Comparison of ENCODE assay signal across 21 cellular contexts in genomic region chr10:104873161-104873560, GRCh38.
"Had no signal": no experiment of that assay in that cellular context is flagged by ENCODE, and none has a peak within 500 bp of the region (broad histone marks: within the 10 kb centered on the region; RNA-seq: fewer than 3 reads in every experiment).

No MANE protein-coding gene starts in this region.

- H3K4me1 ChIP-seq: esophagus muscularis mucosa, foreskin keratinocyte, gastroesophageal sphincter, heart right ventricle, left lung, lower lobe of right lung had no signal

- H3K36me3 ChIP-seq: esophagus muscularis mucosa, gastroesophageal sphincter, heart right ventricle, left lung, lower lobe of right lung had no signal

- H3K4me3 ChIP-seq: coronary artery, dorsolateral prefrontal cortex, esophagus muscularis mucosa, gastroesophageal sphincter, heart right ventricle, left lung, lower lobe of right lung had no signal

- DNase-seq: dermis blood vessel endothelial cell; effector CD4-positive, alpha-beta T cell; effector memory CD4-positive, alpha-beta T cell; foreskin keratinocyte; head of caudate nucleus; heart right ventricle; left cardiac atrium; left lung; left ventricle myocardium superior; lower lobe of right lung; mesenchymal stem cell; midbrain had no signal

- FAIRE-seq: colon, endothelial cell of umbilical vein, frontal cortex, islet of Langerhans, keratinocyte had no signal

- H3K9me3 ChIP-seq: esophagus muscularis mucosa, gastroesophageal sphincter, heart right ventricle, left lung, lower lobe of right lung had no signal

- ATAC-seq: foreskin keratinocyte, gastroesophageal sphincter, heart right ventricle, left cardiac atrium, left lung, left ventricle myocardium superior, lower lobe of right lung had no signal

- H3K27ac ChIP-seq: coronary artery, dorsolateral prefrontal cortex, esophagus muscularis mucosa, foreskin keratinocyte, gastroesophageal sphincter, heart right ventricle, left lung, lower lobe of right lung had no signal

- H3K27me3 ChIP-seq: dorsolateral prefrontal cortex, esophagus muscularis mucosa, foreskin keratinocyte, gastroesophageal sphincter, heart right ventricle, left lung had no signal
